Comparison of ENCODE assay signal across 8 cellular contexts in the genomic region with DNA sequence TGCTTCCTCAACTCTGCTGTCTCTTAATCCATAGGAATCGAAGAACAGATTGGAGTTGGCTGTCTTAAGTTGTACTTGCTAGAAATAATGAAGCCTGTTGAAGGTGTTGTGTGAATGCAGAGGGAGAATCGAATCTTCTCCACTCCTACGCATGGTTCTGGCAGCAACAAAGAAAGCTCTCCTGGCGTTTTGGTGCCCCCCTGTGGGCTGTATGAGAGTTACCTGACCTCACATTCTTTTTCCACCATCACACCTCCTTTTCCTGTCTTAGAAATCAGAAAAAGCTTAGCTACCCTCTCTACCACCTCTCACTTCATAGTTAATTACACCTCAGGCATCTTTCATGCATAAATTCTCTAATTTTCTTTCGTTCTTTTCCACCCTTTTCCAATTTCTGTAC. TPM values are rescaled to one million over a fixed set of nuclear protein-coding genes. Genes with fewer than 3 reads are reported as not detected.
A peak's percentile ranks its signal among the peaks of the same experiment; 100 is the strongest.
DNase-seq lines count a peak whose midpoint lies in the region; ATAC-seq and TF ChIP-seq lines count a peak whose summit lies in the region.

No MANE protein-coding gene starts in this region.

- H3K27me3 ChIP-seq in testis: no peaks in the 10 kb centered on the region

- H3K36me3 ChIP-seq in testis (ENCODE audit: low read depth, missing control alignments): no peaks in the 10 kb centered on the region

- H3K9me3 ChIP-seq in testis: no peaks in the 10 kb centered on the region

- peak; percentile 42 to 46 for DNase-seq in NCI-H2081 (lab: John Stamatoyannopoulos, UW)
- DNase-seq in NCI-H2081 treated with DMSO at 0.1 percent for 48 hours (lab: John Stamatoyannopoulos, UW): no peak
- peak; percentile 15 for DNase-seq in NCI-H2196 (lab: John Stamatoyannopoulos, UW; ENCODE audit: unreplicated experiment)
- peak; percentile 59 for DNase-seq in activated CD4-positive, alpha-beta T cell treated with anti-CD3 and anti-CD28 coated beads, Interleukin-2, amount 10 ng/mL, durations not matched to agents 7 days and 5 days
- DNase-seq in effector CD4-positive, alpha-beta T cell: peak; percentile 29
- DNase-seq in myocyte (ENCODE audit: low read depth): peak; percentile 55
- DNase-seq in testis: peak; percentile 57

- TF ChIP-seq CTCF in testis (IDR thresholded peaks at IDR 0.05): peak; percentile 32 to 44 (median 44)

- H3K4me3 ChIP-seq in testis: no peak overlapping the region

- H3K4me1 ChIP-seq in testis: no peaks in the 10 kb centered on the region

- ATAC-seq in HG02588 (IDR thresholded peaks at IDR 0.05; ENCODE audit: unreplicated experiment): peak; percentile 75

- H3K27ac Mint-ChIP-seq in activated CD4-positive, alpha-beta T cell treated with anti-CD3 and anti-CD28 coated beads, Interleukin-2, amount 10 ng/mL, durations not matched to agents 7 days and 5 days: no peak overlapping the region

- CTCF ChIA-PET in activated CD4-positive, alpha-beta T cell treated with anti-CD3 and anti-CD28 coated beads, Interleukin-2, amount 10 ng/mL, durations not matched to agents 7 days and 5 days (lab: Charles Lee): interaction anchor here (1.1 to 2.3 kb wide), 4 partner anchors 9 to 21 kb away, joined by 3 to 8 read pairs (median 6); no protein-coding TSS in a partner anchor

- no peaks in the 10 kb centered on the region for H3K27me3 Mint-ChIP-seq in activated CD4-positive, alpha-beta T cell treated with anti-CD3 and anti-CD28 coated beads, Interleukin-2, amount 10 ng/mL, durations not matched to agents 7 days and 5 days

- H3K36me3 Mint-ChIP-seq in activated CD4-positive, alpha-beta T cell treated with anti-CD3 and anti-CD28 coated beads, Interleukin-2, amount 10 ng/mL, durations not matched to agents 7 days and 5 days (ENCODE audit: low read depth): peaks cover 4% of the 10 kb centered on the region

- no peak overlapping the region for H3K4me3 Mint-ChIP-seq in activated CD4-positive, alpha-beta T cell treated with anti-CD3 and anti-CD28 coated beads, Interleukin-2, amount 10 ng/mL, durations not matched to agents 7 days and 5 days

- POLR2A ChIA-PET in activated CD4-positive, alpha-beta T cell treated with anti-CD3 and anti-CD28 coated beads, Interleukin-2, amount 10 ng/mL, durations not matched to agents 7 days and 5 days (lab: Charles Lee): interaction anchor here (0.6 kb wide), 1 partner anchor 318 kb away, joined by 5 read pairs; no protein-coding TSS in a partner anchor

- TF ChIP-seq POLR2A in testis (IDR thresholded peaks at IDR 0.05): no peak

- intact Hi-C loops in testis (cut with DNase I; ENCODE audit: low total_unique reads): no loop called here

- 1 to 8% methylated on average over 5 of the region's 5 CpGs for WGBS in testis, 2 donors

- no peak overlapping the region for H3K27ac ChIP-seq in testis

- H3K9me3 Mint-ChIP-seq in activated CD4-positive, alpha-beta T cell treated with anti-CD3 and anti-CD28 coated beads, Interleukin-2, amount 10 ng/mL, durations not matched to agents 7 days and 5 days: no peaks in the 10 kb centered on the region

- peaks cover 13% of the 10 kb centered on the region for H3K4me1 Mint-ChIP-seq in activated CD4-positive, alpha-beta T cell treated with anti-CD3 and anti-CD28 coated beads, Interleukin-2, amount 10 ng/mL, durations not matched to agents 7 days and 5 days

RNA-seq across cellular contexts. Expression of a gene that starts 16.3 kb away (rescaled TPM):
- 10 to 100 TPM; 12.8 to 15.2 TPM for total RNA-seq in activated CD4-positive, alpha-beta T cell treated with anti-CD3 and anti-CD28 coated beads, Interleukin-2, amount 10 ng/mL, durations not matched to agents 7 days and 5 days
- total RNA-seq in myocyte: 1.9 and 2.0 TPM in 2 replicates
- polyA plus RNA-seq in myocyte (2012): 1.2 TPM
- total RNA-seq in testis: 10 to 100 TPM; 11.7 to 21.4 TPM
- polyA plus RNA-seq in testis (ENCODE audit: insufficient read depth, low read depth, low replicate concordance): 8.0 TPM
